In the genomic region with DNA sequence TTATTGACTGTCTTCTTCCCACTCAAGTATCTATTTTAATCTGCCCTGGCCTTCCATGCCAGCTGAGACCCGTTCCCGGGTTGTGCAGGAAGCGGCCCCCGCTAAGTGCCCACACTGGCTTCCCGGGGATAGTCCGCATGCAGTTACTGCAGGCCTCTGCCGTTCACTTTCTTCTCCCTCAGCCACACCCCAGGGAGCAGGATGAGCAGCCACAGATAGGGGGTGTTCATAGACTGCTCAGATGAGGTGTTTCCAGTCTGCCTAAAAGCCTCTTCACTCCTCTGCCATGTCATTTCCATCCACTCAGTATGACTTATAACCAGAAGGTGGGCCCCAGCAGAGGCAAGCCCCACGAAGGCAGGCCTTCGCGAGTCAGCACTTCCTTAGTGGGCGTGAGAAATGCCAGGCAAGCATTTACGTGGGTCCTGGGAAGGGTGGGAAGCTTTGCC, we compare ENCODE assay signal across 14 cellular contexts. TPM values are rescaled to one million over a fixed set of nuclear protein-coding genes. Genes with fewer than 3 reads are reported as not detected.
A peak's percentile ranks its signal among the peaks of the same experiment; 100 is the strongest.
DNase-seq lines count a peak whose midpoint lies in the region; ATAC-seq and TF ChIP-seq lines count a peak whose summit lies in the region.
"Had no signal": no experiment of that assay in that cellular context is flagged by ENCODE, and none has a peak within 500 bp of the region (broad histone marks: within the 10 kb centered on the region; RNA-seq: fewer than 3 reads in every experiment).

No MANE protein-coding gene starts in this region.

- H3K27me3 ChIP-seq in heart left ventricle = no peaks in the 10 kb centered on the region

- peaks cover 72% of the 10 kb centered on the region for H3K4me1 Mint-ChIP-seq in activated T-cell treated with anti-CD3 and anti-CD28 coated beads, Interleukin-2, amount 50 U/mL, for 24 hours (ENCODE audit: low read depth)

- no peaks in the 10 kb centered on the region for H3K9me3 Mint-ChIP-seq in activated T-cell treated with anti-CD3 and anti-CD28 coated beads, Interleukin-2, amount 50 U/mL, for 24 hours
- H3K9me3 Mint-ChIP-seq: HFFc6 had no signal

- peaks cover 0 to 75% (median 28%) of the 10 kb centered on the region in 12 donors for H3K4me1 ChIP-seq in heart left ventricle

- H3K4me3 Mint-ChIP-seq in activated T-cell treated with anti-CD3 and anti-CD28 coated beads, Interleukin-2, amount 50 U/mL, for 24 hours = peak overlapping the region; percentile 50
- H3K4me3 Mint-ChIP-seq: HFFc6 had no signal

- DNase-seq in NCI-H2227 (lab: John Stamatoyannopoulos, UW; ENCODE audit: unreplicated experiment) (peak; percentile 51), NCI-H2227 treated with DMSO at 0.1 percent for 48 hours (lab: John Stamatoyannopoulos, UW) (no peak), heart left ventricle (no peak), dedifferentiated amniotic fluid mesenchymal stem cell (ENCODE audit: extremely low spot score) (no peak), MV-4-11 (lab: John Stamatoyannopoulos, UW) (no peak), NCI-H2081 (lab: John Stamatoyannopoulos, UW) (no peak)
- peak; percentile 49 for DNase-seq in activated T-cell treated with anti-CD3 and anti-CD28 coated beads, Interleukin-2, amount 50 U/mL, for 24 hours
- peak; percentile 26 to 55 (median 42) for DNase-seq in stimulated activated CD4-positive, alpha-beta T cell treated with anti-CD3 and anti-CD28 coated beads, TNF-alpha, amount 100 ng/mL, for 48 hours (ENCODE audit: low read depth in 3 of 3)
- DNase-seq: HFFc6, NCI-H187, substantia nigra had no signal

- H3K9me3 ChIP-seq in heart left ventricle = no peaks in the 10 kb centered on the region

- H3K27ac ChIP-seq in heart left ventricle = peak overlapping the region in 7 of 12 donors; percentile 9 to 66 (median 21)
- H3K27ac ChIP-seq: 22Rv1, coronary artery had no signal

- ATAC-seq in heart left ventricle = peak; percentile 35 to 57 (median 45)
- ATAC-seq: sciatic nerve had no signal

- TF ChIP-seq POLR2A in heart left ventricle (IDR thresholded peaks at IDR 0.05) = no peak

- intact Hi-C loops in heart left ventricle (cut with DNase I) = no loop called here

- 43 to 53% (median 47%) methylated on average over 12 of the region's 12 CpGs for WGBS in heart left ventricle, 4 donors

- no peak overlapping the region for H3K4me3 ChIP-seq in heart left ventricle
- H3K4me3 ChIP-seq: coronary artery had no signal

- H3K36me3 Mint-ChIP-seq in activated T-cell treated with anti-CD3 and anti-CD28 coated beads, Interleukin-2, amount 50 U/mL, for 24 hours (ENCODE audit: low read depth) = peaks cover 82% of the 10 kb centered on the region

- peaks cover 0 to 42% (median 27%) of the 10 kb centered on the region in 9 donors for H3K36me3 ChIP-seq in heart left ventricle

- no peaks in the 10 kb centered on the region for H3K27me3 Mint-ChIP-seq in activated T-cell treated with anti-CD3 and anti-CD28 coated beads, Interleukin-2, amount 50 U/mL, for 24 hours

- no peak for TF ChIP-seq CTCF in heart left ventricle (IDR thresholded peaks at IDR 0.05)

- H3K27ac Mint-ChIP-seq in activated T-cell treated with anti-CD3 and anti-CD28 coated beads, Interleukin-2, amount 50 U/mL, for 24 hours = peak overlapping the region; percentile 91

RNA-seq across cellular contexts. Expression of a gene that starts 7.7 kb away (rescaled TPM):
- 10 to 100 TPM; 26.3 to 64.4 (median 33.0) TPM for total RNA-seq in heart left ventricle
- polyA plus RNA-seq in heart left ventricle = 10 to 100 TPM; 36.2 to 44.7 TPM

RNA-seq across cellular contexts. Expression of a gene that starts 11.7 kb away (rescaled TPM):
- 10 to 100 TPM in 6 of 9 donors, 1 to 10 TPM in 3; 1.5 to 43.5 (median 16.2) TPM for total RNA-seq in heart left ventricle
- polyA plus RNA-seq in heart left ventricle = 10 to 100 TPM; 18.4 to 79.2 TPM

Comparison
In these comparisons a context has a peak if more than half of its experiments do, and no peak if none do; other contexts are left out.
1. DNase-seq: peak in NCI-H2227 (single experiment), activated T-cell treated with anti-CD3 and anti-CD28 coated beads, Interleukin-2, amount 50 U/mL, for 24 hours (single experiment) and stimulated activated CD4-positive, alpha-beta T cell treated with anti-CD3 and anti-CD28 coated beads, TNF-alpha, amount 100 ng/mL, for 48 hours (3 of 3); none in NCI-H2227 treated with DMSO at 0.1 percent for 48 hours (single experiment), heart left ventricle (0 of 5), dedifferentiated amniotic fluid mesenchymal stem cell (single experiment), MV-4-11 (single experiment) and NCI-H2081 (0 of 2).